Comparison of ENCODE assay signal across 9 cellular contexts in genomic region chr15:99504071-99504822, GRCh38.
DNase-seq lines count a peak whose midpoint lies in the region; ATAC-seq lines count a peak whose summit lies in the region.
"Had no signal": no experiment of that assay in that cellular context is flagged by ENCODE, and none has a peak within 500 bp of the region (broad histone marks: within the 10 kb centered on the region; RNA-seq: fewer than 3 reads in every experiment).

No MANE protein-coding gene starts in this region.

- DNase-seq in KG1 (lab: John Stamatoyannopoulos, UW) (peak; percentile 47), globus pallidus (ENCODE audit: low spot score) (peak; percentile 49), NCI-H524 (lab: John Stamatoyannopoulos, UW) (no peak), midbrain (lab: John Stamatoyannopoulos, UW) (no peak)
- no peak for DNase-seq in activated effector memory CD4-positive, alpha-beta T cell treated with anti-CD3 and anti-CD28 coated beads, Interleukin-2, amount 50 U/mL, for 16 hours
- no peak for DNase-seq in stimulated activated CD4-positive, alpha-beta T cell treated with anti-CD3 and anti-CD28 coated beads, Interleukin-12 subunit alpha, Interleukin-12 subunit beta, amount 100 ng/mL, for 4 hours
- DNase-seq: left cardiac atrium had no signal

- ATAC-seq in GM18519 (IDR thresholded peaks at IDR 0.05; ENCODE audit: low FRiP score, unreplicated experiment) (peak; percentile 13), GM21576 (IDR thresholded peaks at IDR 0.05; ENCODE audit: unreplicated experiment) (peak; percentile 16)
- ATAC-seq: left cardiac atrium had no signal

Comparison
In these comparisons a context has a peak if more than half of its experiments do, and no peak if none do; other contexts are left out.
1. DNase-seq: peak in KG1 (single experiment) and globus pallidus (single experiment); none in activated effector memory CD4-positive, alpha-beta T cell treated with anti-CD3 and anti-CD28 coated beads, Interleukin-2, amount 50 U/mL, for 16 hours (single experiment), NCI-H524 (0 of 2), stimulated activated CD4-positive, alpha-beta T cell treated with anti-CD3 and anti-CD28 coated beads, Interleukin-12 subunit alpha, Interleukin-12 subunit beta, amount 100 ng/mL, for 4 hours (single experiment) and midbrain (single experiment).